8 cellular contexts compared by ENCODE assay signal in genomic region chr19:38657633-38658222, GRCh38. TPM values are rescaled to one million over a fixed set of nuclear protein-coding genes. Genes with fewer than 3 reads are reported as not detected.
A peak's percentile ranks its signal among the peaks of the same experiment; 100 is the strongest.
DNase-seq lines count a peak whose midpoint lies in the region; ATAC-seq and TF ChIP-seq lines count a peak whose summit lies in the region.

No MANE protein-coding gene starts in this region.

- CTCF ChIA-PET in CD4-positive, alpha-beta T cell (lab: Charles Lee), result interaction anchor here (0.6 to 2.0 kb wide), 5 partner anchors 21 to 255 kb away, joined by 3 to 10 read pairs (median 5); partner anchors contain the start of gene FAM98C

- peaks cover 12% of the 10 kb centered on the region for H3K27me3 ChIP-seq in CD4-positive, alpha-beta T cell (ENCODE audit: control insufficient read depth, insufficient read depth, low read length)

- H3K9me3 ChIP-seq in CD4-positive, alpha-beta T cell (ENCODE audit: control insufficient read depth, low read length), result no peaks in the 10 kb centered on the region

- ATAC-seq in CD4-positive, alpha-beta T cell (ENCODE audit: poor library complexity), result peak; percentile 30
- ATAC-seq in naive B cell (ENCODE audit: low read depth in 2 of 2) (peak in 1 of 2 donors; percentile 10), HG02884 (IDR thresholded peaks at IDR 0.05; ENCODE audit: unreplicated experiment) (no peak), GM21423 (IDR thresholded peaks at IDR 0.05; ENCODE audit: unreplicated experiment) (no peak)

- peak overlapping the region; percentile 39 for H3K27ac Mint-ChIP-seq in CD4-positive, alpha-beta T cell
- peak overlapping the region in 4 of 6 donors; percentile 26 to 92 (median 72) for H3K27ac Mint-ChIP-seq in naive B cell

- H3K27me3 Mint-ChIP-seq in CD4-positive, alpha-beta T cell, result peaks cover 69% of the 10 kb centered on the region
- no peaks in the 10 kb centered on the region for H3K27me3 Mint-ChIP-seq in naive B cell

- no peaks in the 10 kb centered on the region for H3K36me3 Mint-ChIP-seq in CD4-positive, alpha-beta T cell (ENCODE audit: low read depth)
- no peaks in the 10 kb centered on the region for H3K36me3 Mint-ChIP-seq in naive B cell

- H3K4me3 Mint-ChIP-seq in CD4-positive, alpha-beta T cell, result peak overlapping the region; percentile 42
- no peak overlapping the region for H3K4me3 Mint-ChIP-seq in naive B cell

- intact Hi-C loops in CD4-positive, alpha-beta T cell (cut with DNase I, micrococcal nuclease), result no loop called here

- peak in 1 of 10 experiments; percentile 22 for DNase-seq in CD4-positive, alpha-beta T cell
- DNase-seq in NCI-H69 (lab: John Stamatoyannopoulos, UW) (peak; percentile 69), coronary artery (ENCODE audit: low spot score) (no peak), naive B cell (no peak), NCI-H2029 treated with DMSO at 0.1 percent for 48 hours (lab: John Stamatoyannopoulos, UW) (no peak), DMS79 (lab: John Stamatoyannopoulos, UW) (no peak)

- no peaks in the 10 kb centered on the region for H3K9me3 Mint-ChIP-seq in CD4-positive, alpha-beta T cell
- H3K9me3 Mint-ChIP-seq in naive B cell, result no peaks in the 10 kb centered on the region

- H3K27ac ChIP-seq in CD4-positive, alpha-beta T cell (ENCODE audit: low read depth, low read length), result no peak overlapping the region
- peak overlapping the region; percentile 81 to 99 for H3K27ac ChIP-seq in coronary artery

- POLR2A ChIA-PET in CD4-positive, alpha-beta T cell (lab: Charles Lee), result interaction anchor here (1.8 to 2.8 kb wide), 3 partner anchors 10 to 192 kb away, joined by 8 to 27 read pairs (median 8); partner anchors contain the start of genes ACTN4 and HNRNPL

- peaks cover 60% of the 10 kb centered on the region for H3K4me1 Mint-ChIP-seq in CD4-positive, alpha-beta T cell (ENCODE audit: low read depth)
- peaks cover 30 to 66% (median 47%) of the 10 kb centered on the region in 3 donors for H3K4me1 Mint-ChIP-seq in naive B cell

- peak overlapping the region; percentile 39 for H3K4me3 ChIP-seq in coronary artery

- TF ChIP-seq CTCF in CD4-positive, alpha-beta T cell (IDR thresholded peaks at IDR 0.05), result no peak
- no peak for TF ChIP-seq CTCF in coronary artery (IDR thresholded peaks at IDR 0.05)

RNA-seq across cellular contexts. Expression of gene ACTN4, which starts 10.3 kb away (rescaled TPM):
- 10 to 100 TPM; 70.3 to 84.0 TPM for total RNA-seq in CD4-positive, alpha-beta T cell
- polyA plus RNA-seq in naive B cell (ENCODE audit: low read depth in 6 of 6), result 10 to 100 TPM in 4 of 6 donors, 1 to 10 TPM in 2; 6.8 to 15.8 (median 10.6) TPM

RNA-seq across cellular contexts. Expression of gene EIF3K, which starts 38.7 kb away (rescaled TPM):
- 100 to 1,000 TPM; 309 to 322 TPM for total RNA-seq in CD4-positive, alpha-beta T cell
- 100 to 1,000 TPM; 307 to 347 (median 330) TPM for polyA plus RNA-seq in naive B cell (ENCODE audit: low read depth in 6 of 6)

RNA-seq across cellular contexts. Expression of gene MAP4K1, which starts 40.0 kb away (rescaled TPM):
- total RNA-seq in CD4-positive, alpha-beta T cell, result 100 to 1,000 TPM; 173 to 185 TPM
- 100 to 1,000 TPM; 119 to 194 (median 138) TPM for polyA plus RNA-seq in naive B cell (ENCODE audit: low read depth in 6 of 6)
